ENCODE assay signal across 8 cellular contexts in the genomic region with DNA sequence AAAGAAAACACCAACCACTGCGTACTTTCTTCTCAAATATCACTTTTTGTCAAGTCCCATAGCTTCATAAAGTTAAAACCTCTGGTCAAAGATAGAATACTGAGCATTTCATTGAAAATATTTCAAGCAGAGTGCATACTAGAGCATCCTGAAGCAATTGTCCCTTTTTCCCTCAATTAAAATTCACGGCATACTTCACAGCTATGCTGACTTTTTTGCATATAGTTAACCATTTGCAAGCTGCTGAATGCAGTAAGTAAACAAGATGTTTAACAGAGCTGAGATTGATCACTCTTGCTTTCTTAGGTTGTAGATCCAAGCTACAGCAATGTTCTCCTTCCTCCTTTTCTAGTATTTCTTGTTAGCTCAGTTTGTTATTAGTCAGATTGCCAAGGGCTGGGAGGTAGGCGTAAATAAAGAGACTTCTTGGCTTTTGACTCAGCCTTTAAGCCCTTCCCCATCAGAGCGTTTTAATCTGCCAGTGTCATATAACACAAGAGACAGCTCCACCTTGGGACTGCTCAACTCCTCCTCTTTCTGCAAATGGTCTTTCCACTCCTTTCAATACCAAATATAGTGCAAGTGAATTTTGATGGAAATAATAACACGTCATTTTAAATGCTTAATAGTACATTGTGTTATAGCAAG. TPM values are rescaled to one million over a fixed set of nuclear protein-coding genes. Genes with fewer than 3 reads are reported as not detected.
A peak's percentile ranks its signal among the peaks of the same experiment; 100 is the strongest.
DNase-seq lines count a peak whose midpoint lies in the region; TF ChIP-seq lines count a peak whose summit lies in the region.

A gene with protein sequence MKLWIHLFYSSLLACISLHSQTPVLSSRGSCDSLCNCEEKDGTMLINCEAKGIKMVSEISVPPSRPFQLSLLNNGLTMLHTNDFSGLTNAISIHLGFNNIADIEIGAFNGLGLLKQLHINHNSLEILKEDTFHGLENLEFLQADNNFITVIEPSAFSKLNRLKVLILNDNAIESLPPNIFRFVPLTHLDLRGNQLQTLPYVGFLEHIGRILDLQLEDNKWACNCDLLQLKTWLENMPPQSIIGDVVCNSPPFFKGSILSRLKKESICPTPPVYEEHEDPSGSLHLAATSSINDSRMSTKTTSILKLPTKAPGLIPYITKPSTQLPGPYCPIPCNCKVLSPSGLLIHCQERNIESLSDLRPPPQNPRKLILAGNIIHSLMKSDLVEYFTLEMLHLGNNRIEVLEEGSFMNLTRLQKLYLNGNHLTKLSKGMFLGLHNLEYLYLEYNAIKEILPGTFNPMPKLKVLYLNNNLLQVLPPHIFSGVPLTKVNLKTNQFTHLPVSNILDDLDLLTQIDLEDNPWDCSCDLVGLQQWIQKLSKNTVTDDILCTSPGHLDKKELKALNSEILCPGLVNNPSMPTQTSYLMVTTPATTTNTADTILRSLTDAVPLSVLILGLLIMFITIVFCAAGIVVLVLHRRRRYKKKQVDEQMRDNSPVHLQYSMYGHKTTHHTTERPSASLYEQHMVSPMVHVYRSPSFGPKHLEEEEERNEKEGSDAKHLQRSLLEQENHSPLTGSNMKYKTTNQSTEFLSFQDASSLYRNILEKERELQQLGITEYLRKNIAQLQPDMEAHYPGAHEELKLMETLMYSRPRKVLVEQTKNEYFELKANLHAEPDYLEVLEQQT (minus strand): TSS at position 421 of the 648 bp plus-strand sequence. CDS start 2,911 bp downstream, outside the sequence.

- no peak within 1 kb of the TSS for H3K27ac ChIP-seq in vagina

- H3K27me3 ChIP-seq in vagina = no peaks in the 10 kb centered on the region

- H3K9me3 ChIP-seq in vagina = no peaks in the 10 kb centered on the region

- TF ChIP-seq CTCF in astrocyte of the spinal cord (IDR thresholded peaks at IDR 0.05; ENCODE audit: low read depth, low read length) (no peak), vagina (IDR thresholded peaks at IDR 0.05) (no peak)

- TF ChIP-seq POLR2A in vagina (IDR thresholded peaks at IDR 0.05) = no peak

- H3K36me3 ChIP-seq in vagina = no peaks in the 10 kb centered on the region

- H3K4me3 ChIP-seq in astrocyte of the spinal cord (ENCODE audit: low read depth, low read length) (no peak within 1 kb of the TSS), vagina (peak within 1 kb of the TSS in 1 of 2 donors; percentile 18)

- intact Hi-C loops in vagina (cut with DNase I) = no loop called here

- in situ Hi-C loops in Caki2 (cut with HindIII; ENCODE audit: low pct_unique_long_range_greater_than_20kb, low sequenced_read_pairs) = no loop called here
- in situ Hi-C loops in astrocyte of the spinal cord (cut with HindIII; ENCODE audit: low sequenced_read_pairs) = no loop called here

- no peaks in the 10 kb centered on the region for H3K4me1 ChIP-seq in vagina

- peak; percentile 45 for DNase-seq in Caki2 (ENCODE audit: low read depth)
- peak; percentile 22 for DNase-seq in NCI-H1436 treated with DMSO at 0.1 percent for 48 hours (lab: John Stamatoyannopoulos, UW)
- DNase-seq in astrocyte of the spinal cord (ENCODE audit: low read depth, low spot score) = peak; percentile 79
- DNase-seq in medulla oblongata (ENCODE audit: extremely low spot score) = peak; percentile 9
- no peak for DNase-seq in NCI-H1694 treated with DMSO at 0.1 percent for 48 hours (lab: John Stamatoyannopoulos, UW)
- no peak for DNase-seq in KG1 (lab: John Stamatoyannopoulos, UW)
- DNase-seq in vagina (ENCODE audit: extremely low spot score in 2 of 2) = no peak
- no peak for DNase-seq in activated CD4-positive, alpha-beta T cell treated with anti-CD3 and anti-CD28 coated beads, Interleukin-2, amount 50 U/mL, for 48 hours

RNA-seq across cellular contexts. Expression of the gene that starts here (rescaled TPM):
- not detected in 2 replicates for total RNA-seq in Caki2 (2014; rRNA removed; shearing (Covaris generic); ENCODE audit: low replicate concordance)
- 0.74 TPM for total RNA-seq in vagina

Comparison
In these comparisons a context has a peak if more than half of its experiments do, and no peak if none do; other contexts are left out.
1. Peak in DNase-seq in Caki2; RNA of the gene not detected or under 1 TPM.
2. DNase-seq: peak in NCI-H1436 treated with DMSO at 0.1 percent for 48 hours (single experiment), astrocyte of the spinal cord (single experiment) and medulla oblongata (single experiment); none in NCI-H1694 treated with DMSO at 0.1 percent for 48 hours (single experiment), KG1 (single experiment), vagina (0 of 2) and activated CD4-positive, alpha-beta T cell treated with anti-CD3 and anti-CD28 coated beads, Interleukin-2, amount 50 U/mL, for 48 hours (0 of 2).